19 cellular contexts compared by ENCODE assay signal in the genomic region with DNA sequence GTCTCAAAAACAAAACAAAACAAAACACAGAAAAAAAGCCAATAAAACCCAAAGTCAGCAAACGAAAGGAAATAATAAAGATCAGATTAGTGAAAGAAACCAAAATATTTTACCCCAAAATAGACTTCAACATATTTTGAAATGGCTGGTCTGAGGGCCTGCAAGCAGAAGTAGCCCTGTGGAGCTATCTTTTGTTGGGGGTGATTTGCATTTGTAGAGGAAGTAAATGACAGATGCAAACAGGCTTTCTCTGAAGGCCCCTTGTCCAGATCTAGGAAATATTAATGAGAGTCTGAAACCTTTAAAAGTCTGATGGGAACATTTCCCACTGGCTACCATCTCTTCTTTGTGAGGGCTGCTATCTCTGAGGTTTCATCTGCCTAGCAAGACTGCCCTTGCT.
"Had no signal": no experiment of that assay in that cellular context is flagged by ENCODE, and none has a peak within 500 bp of the region (broad histone marks: within the 10 kb centered on the region; RNA-seq: fewer than 3 reads in every experiment).

No MANE protein-coding gene starts in this region.

- H3K9me3 ChIP-seq: gastrocnemius medialis, thyroid gland, uterus had no signal

- ATAC-seq: activated CD4-positive, alpha-beta T cell treated with anti-CD3 and anti-CD28 coated beads for 36 hours; activated CD8-positive, alpha-beta T cell treated with anti-CD3 and anti-CD28 coated beads for 36 hours; activated naive CD4-positive, alpha-beta T cell treated with anti-CD3 and anti-CD28 coated beads, Interleukin-2, amount 50 U/mL, for 72 hours; activated T-cell treated with anti-CD3 and anti-CD28 coated beads, Interleukin-2, amount 50 U/mL, for 4 hours; gastrocnemius medialis; heart left ventricle; natural killer cell treated with Interleukin-12 subunit alpha and Interleukin-12 subunit beta and Interleukin-15 and Interleukin-18, amount 100 ng/mL, for 72 hours; stimulated activated naive B cell treated with anti-CD40 and anti-IgM and Interleukin-4, amounts not matched to agents 10 μg/mL and 1 μg/mL and 100 μg/mL, for 72 hours had no signal

- H3K4me1 ChIP-seq: gastrocnemius medialis, right atrium auricular region, thyroid gland, uterus had no signal

- H3K4me3 ChIP-seq: cardiac muscle cell, gastrocnemius medialis, heart left ventricle, right atrium auricular region, thyroid gland, uterus had no signal

- H3K36me3 ChIP-seq: cardiac muscle cell, gastrocnemius medialis, heart left ventricle, right atrium auricular region, thyroid gland, uterus, WERI-Rb-1 had no signal

- H3K4me3 Mint-ChIP-seq: activated CD4-positive, alpha-beta T cell treated with anti-CD3 and anti-CD28 coated beads for 36 hours; activated CD8-positive, alpha-beta T cell treated with anti-CD3 and anti-CD28 coated beads for 36 hours; activated T-cell treated with anti-CD3 and anti-CD28 coated beads, Interleukin-2, amount 50 U/mL, for 4 hours; immature natural killer cell; natural killer cell treated with Interleukin-12 subunit alpha and Interleukin-12 subunit beta and Interleukin-15 and Interleukin-18, amount 100 ng/mL, for 72 hours; stimulated activated naive B cell treated with anti-CD40 and anti-IgM and Interleukin-4, amounts not matched to agents 10 μg/mL and 1 μg/mL and 100 μg/mL, for 72 hours had no signal

- H3K36me3 Mint-ChIP-seq: stimulated activated naive B cell treated with anti-CD40 and anti-IgM and Interleukin-4, amounts not matched to agents 10 μg/mL and 1 μg/mL and 100 μg/mL, for 72 hours had no signal

- H3K27ac Mint-ChIP-seq: activated CD4-positive, alpha-beta T cell treated with anti-CD3 and anti-CD28 coated beads for 36 hours; activated CD8-positive, alpha-beta T cell treated with anti-CD3 and anti-CD28 coated beads for 36 hours; activated naive CD4-positive, alpha-beta T cell treated with anti-CD3 and anti-CD28 coated beads, Interleukin-2, amount 50 U/mL, for 72 hours; natural killer cell treated with Interleukin-12 subunit alpha and Interleukin-12 subunit beta and Interleukin-15 and Interleukin-18, amount 100 ng/mL, for 72 hours; progenitor cell of endocrine pancreas; stimulated activated naive B cell treated with anti-CD40 and anti-IgM and Interleukin-4, amounts not matched to agents 10 μg/mL and 1 μg/mL and 100 μg/mL, for 72 hours had no signal

- H3K27ac ChIP-seq: cardiac muscle cell, gastrocnemius medialis, heart left ventricle, right atrium auricular region, thyroid gland, uterus, WERI-Rb-1 had no signal

- DNase-seq: activated CD4-positive, alpha-beta T cell treated with anti-CD3 and anti-CD28 coated beads for 36 hours; activated CD8-positive, alpha-beta T cell treated with anti-CD3 and anti-CD28 coated beads for 36 hours; activated gamma-delta T cell; activated T-cell treated with anti-CD3 and anti-CD28 coated beads, Interleukin-2, amount 50 U/mL, for 4 hours; gastrocnemius medialis; heart left ventricle; immature natural killer cell; occipital lobe; stimulated activated CD4-positive, alpha-beta T cell treated with anti-CD3 and anti-CD28 coated beads, Interleukin-15, amount 100 ng/mL, for 24 hours; stimulated activated CD4-positive, alpha-beta T cell treated with anti-CD3 and anti-CD28 coated beads, Interleukin-4, amount 100 ng/mL, for 1 hour; stimulated activated naive B cell treated with anti-CD40 and anti-IgM and Interleukin-4, amounts not matched to agents 10 μg/mL and 1 μg/mL and 100 μg/mL, for 72 hours; thyroid gland; uterus; WERI-Rb-1 had no signal

- H3K27me3 Mint-ChIP-seq: activated CD4-positive, alpha-beta T cell treated with anti-CD3 and anti-CD28 coated beads for 36 hours; activated CD8-positive, alpha-beta T cell treated with anti-CD3 and anti-CD28 coated beads for 36 hours; natural killer cell treated with Interleukin-12 subunit alpha and Interleukin-12 subunit beta and Interleukin-15 and Interleukin-18, amount 100 ng/mL, for 72 hours; progenitor cell of endocrine pancreas had no signal

- H3K9me3 Mint-ChIP-seq: immature natural killer cell had no signal

- H3K27me3 ChIP-seq: cardiac muscle cell, gastrocnemius medialis, heart left ventricle, right atrium auricular region, thyroid gland, uterus had no signal
